Comparison of ENCODE assay signal across 8 cellular contexts in the genomic region with DNA sequence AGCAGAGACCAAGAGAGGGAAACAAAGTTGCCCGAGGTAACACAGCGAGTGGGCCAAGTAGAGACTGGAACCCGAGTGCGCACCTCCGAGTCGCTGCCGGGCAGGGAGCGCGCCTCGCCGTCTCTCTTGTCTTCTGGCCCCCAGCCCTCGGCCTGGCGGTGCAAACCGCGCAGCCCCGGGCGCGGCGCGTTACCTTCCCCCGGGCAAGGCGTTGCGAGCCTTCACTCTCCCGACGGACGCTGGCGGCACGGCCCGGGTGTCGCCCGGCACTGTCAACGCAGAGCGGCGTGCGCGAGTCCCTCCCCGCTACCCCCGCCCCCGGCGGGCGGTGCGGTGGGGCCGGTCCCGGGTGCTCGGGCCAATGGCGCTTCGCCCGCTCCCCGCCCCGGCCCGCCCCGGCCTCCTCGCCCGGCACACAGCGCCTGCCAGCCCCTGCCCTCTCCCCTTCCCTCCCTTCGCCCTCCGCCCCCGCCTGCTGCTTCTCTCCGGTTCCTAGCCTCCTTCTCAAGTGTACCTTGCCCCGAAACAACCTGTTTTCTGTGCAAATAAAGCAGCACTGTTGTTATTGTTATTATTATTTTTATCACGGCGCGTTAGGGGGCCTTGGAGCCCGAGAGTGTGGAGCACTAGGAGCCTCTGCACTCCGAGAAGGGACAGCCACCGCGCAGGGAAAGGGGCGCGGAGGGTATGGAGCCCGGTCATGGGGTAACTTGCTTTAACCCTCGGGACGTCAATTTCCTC.
DNase-seq lines count a peak whose midpoint lies in the region; ATAC-seq and TF ChIP-seq lines count a peak whose summit lies in the region.

A gene with protein sequence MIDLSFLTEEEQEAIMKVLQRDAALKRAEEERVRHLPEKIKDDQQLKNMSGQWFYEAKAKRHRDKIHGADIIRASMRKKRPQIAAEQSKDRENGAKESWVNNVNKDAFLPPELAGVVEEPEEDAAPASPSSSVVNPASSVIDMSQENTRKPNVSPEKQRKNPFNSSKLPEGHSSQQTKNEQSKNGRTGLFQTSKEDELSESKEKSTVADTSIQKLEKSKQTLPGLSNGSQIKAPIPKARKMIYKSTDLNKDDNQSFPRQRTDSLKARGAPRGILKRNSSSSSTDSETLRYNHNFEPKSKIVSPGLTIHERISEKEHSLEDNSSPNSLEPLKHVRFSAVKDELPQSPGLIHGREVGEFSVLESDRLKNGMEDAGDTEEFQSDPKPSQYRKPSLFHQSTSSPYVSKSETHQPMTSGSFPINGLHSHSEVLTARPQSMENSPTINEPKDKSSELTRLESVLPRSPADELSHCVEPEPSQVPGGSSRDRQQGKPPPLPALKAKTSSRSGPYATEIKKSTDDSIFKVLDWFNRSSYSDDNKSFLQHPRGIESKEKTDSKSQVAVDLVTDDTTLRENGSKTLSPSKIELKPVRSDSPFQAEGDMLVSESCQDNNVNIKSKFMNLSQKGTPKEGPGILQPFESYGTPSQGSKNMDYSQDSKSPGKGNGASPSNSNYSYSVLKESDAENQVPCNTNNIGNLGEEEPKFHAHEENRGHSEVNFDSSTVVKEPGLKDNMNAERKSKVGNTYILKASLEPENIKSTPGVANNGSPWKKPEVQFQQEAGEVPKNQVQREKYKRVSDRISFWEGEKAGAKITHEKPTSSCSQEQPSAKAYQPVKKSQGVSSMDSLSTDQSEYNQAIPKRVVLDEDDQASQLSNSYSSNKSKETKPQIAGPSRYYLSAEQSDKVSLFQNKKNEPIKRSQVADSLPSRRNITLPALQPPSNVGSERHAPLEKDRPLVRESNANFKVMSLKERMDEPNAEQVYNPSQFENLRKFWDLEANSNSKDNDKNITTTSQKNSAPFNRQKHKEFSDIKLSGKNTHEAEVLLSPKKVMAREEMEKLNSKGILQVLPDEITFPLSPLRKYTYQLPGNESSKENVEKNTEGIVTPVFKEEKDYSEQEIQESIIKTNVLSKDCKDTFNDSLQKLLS (N-terminal part only) (minus strand): TSS at position 271 of the 741 bp plus-strand sequence. CDS start 53,416 bp downstream, outside the sequence.

- peak; percentile 51 for DNase-seq in AG10803 (ENCODE audit: low read depth)
- peak; percentile 39 for DNase-seq in NOMO-1 treated with DMSO at 0.1 percent for 48 hours (lab: John Stamatoyannopoulos, UW; ENCODE audit: unreplicated experiment)
- peak; percentile 76 for DNase-seq in activated T-cell treated with anti-CD3 and anti-CD28 coated beads for 48 hours (ENCODE audit: low read depth)
- DNase-seq in erythroblast (lab: John Stamatoyannopoulos, UW) = peak; percentile 82 to 84
- DNase-seq in stimulated activated CD8-positive, alpha-beta memory T cell treated with anti-CD3 and anti-CD28 coated beads, Interleukin-4, amount 100 ng/mL, for 24 hours (ENCODE audit: low read depth) = peak; percentile 77

- H3K36me3 ChIP-seq in mucosa of rectum (ENCODE audit: control insufficient read depth in 2 of 2, insufficient read depth in 2 of 2, low read length in 2 of 2) = no peaks in the 10 kb centered on the region

- no peak for TF ChIP-seq POLR2A in erythroblast (IDR thresholded peaks at IDR 0.05; ENCODE audit: low read length)

- H3K4me3 ChIP-seq in AG10803 (ENCODE audit: low read length) (peak within 1 kb of the TSS; percentile 74), mucosa of rectum (ENCODE audit: low read length in 2 of 2) (peak within 1 kb of the TSS; percentile 77 to 85)

- peaks cover 35 to 55% of the 10 kb centered on the region in 2 donors for H3K4me1 ChIP-seq in mucosa of rectum (ENCODE audit: control insufficient read depth in 2 of 2, insufficient read depth in 2 of 2, low read length in 2 of 2)

- ATAC-seq in GM19023 (IDR thresholded peaks at IDR 0.05; ENCODE audit: unreplicated experiment) (peak; percentile 84), HG03159 (IDR thresholded peaks at IDR 0.05; ENCODE audit: unreplicated experiment) (peak; percentile 85)

- no peaks in the 10 kb centered on the region for H3K27me3 ChIP-seq in mucosa of rectum (ENCODE audit: control insufficient read depth in 2 of 2, insufficient read depth in 2 of 2, low read length in 2 of 2)

- H3K9ac ChIP-seq in mucosa of rectum (ENCODE audit: low read depth in 1 of 2, low read length in 2 of 2) = peak within 1 kb of the TSS; percentile 52 to 89

- H3K9me3 ChIP-seq in mucosa of rectum (ENCODE audit: control insufficient read depth in 2 of 2, low read length in 2 of 2) = no peaks in the 10 kb centered on the region

- peak within 1 kb of the TSS; percentile 75 to 76 for H3K27ac ChIP-seq in mucosa of rectum (ENCODE audit: low read depth in 2 of 2, low read length in 2 of 2)

- no peak for TF ChIP-seq CTCF in AG10803 (conservative IDR thresholded peaks at IDR 0.05; ENCODE audit: low read length)

Comparison
In these comparisons a context has a peak if more than half of its experiments do, and no peak if none do; other contexts are left out.
1. Peak in every context shown above with its lines: DNase-seq, ATAC-seq, H3K4me3 ChIP-seq and H3K27ac ChIP-seq.